In the genomic region with DNA sequence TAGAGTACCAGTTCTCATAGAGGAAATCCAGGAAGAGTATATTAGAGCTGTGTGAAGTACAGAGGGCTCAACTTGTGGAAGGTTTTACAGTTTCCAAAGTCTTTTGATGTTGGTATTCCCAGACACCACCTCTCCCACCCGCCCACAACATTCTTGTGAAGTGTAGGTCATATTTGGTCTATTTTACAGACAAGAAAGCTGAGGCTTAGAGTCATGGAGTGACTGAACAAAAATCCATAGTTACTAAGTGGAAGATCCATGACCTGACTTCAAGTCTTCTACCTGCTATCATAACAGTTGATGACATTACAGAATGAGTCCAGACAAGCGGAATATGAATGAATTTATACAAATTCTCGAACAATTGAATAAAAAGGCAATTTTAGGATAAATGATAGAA, we compare ENCODE assay signal across 24 cellular contexts.
A peak's percentile ranks its signal among the peaks of the same experiment; 100 is the strongest.
DNase-seq lines count a peak whose midpoint lies in the region; ATAC-seq, FAIRE-seq and TF ChIP-seq lines count a peak whose summit lies in the region.
"Had no signal": no experiment of that assay in that cellular context is flagged by ENCODE, and none has a peak within 500 bp of the region (broad histone marks: within the 10 kb centered on the region; RNA-seq: fewer than 3 reads in every experiment).

No MANE protein-coding gene starts in this region.

- no peak for TF ChIP-seq RAD21 in HCT116 (IDR thresholded peaks at IDR 0.05; ENCODE audit: low read depth)

- no peaks in the 10 kb centered on the region for H3K79me2 ChIP-seq in HCT116 (ENCODE audit: insufficient read depth, low read length)

- POLR2A ChIA-PET in HCT116 (lab: Charles Lee) = no interaction called here

- TF ChIP-seq CTCF in HCT116 (IDR thresholded peaks at IDR 0.05 in 2 of 3, conservative IDR thresholded peaks at IDR 0.05 in 1 of 3; ENCODE audit: borderline replicate concordance in 1 of 3, insufficient read depth in 1 of 3, low read depth in 2 of 3, low read length in 2 of 3) (no peak), fibroblast of pulmonary artery (IDR thresholded peaks at IDR 0.05; ENCODE audit: low read length, missing control alignments) (no peak)

- H3K4me3 ChIP-seq in HCT116 (replicated peaks in 1 of 2; ENCODE audit: low read depth in 1 of 2, low read length in 2 of 2) (no peak overlapping the region), fibroblast of pulmonary artery (replicated peaks; ENCODE audit: low read depth, low read length) (no peak overlapping the region)
- H3K4me3 ChIP-seq: BLaER1, GM23338 had no signal

- H3K27ac ChIP-seq in HCT116 (ENCODE audit: low read depth, low read length) = no peak overlapping the region
- H3K27ac ChIP-seq: BLaER1, HL-60 had no signal

- no peaks in the 10 kb centered on the region for H3K9me3 ChIP-seq in HCT116 (ENCODE audit: control insufficient read depth in 1 of 2, insufficient read depth in 1 of 2, low read depth in 1 of 2, low read length in 2 of 2)

- peak overlapping the region; percentile 34; the same call in 1 of the 2 replicates for H3K4me2 ChIP-seq in HCT116 (ENCODE audit: low read length)
- H3K4me2 ChIP-seq: BLaER1, GM23338 had no signal

- TF ChIP-seq POLR2A in HCT116 (IDR thresholded peaks at IDR 0.05; ENCODE audit: borderline replicate concordance, extremely low read depth, insufficient read depth, insufficient read length) = no peak
- TF ChIP-seq POLR2A in H54 (IDR thresholded peaks at IDR 0.05; ENCODE audit: low read depth, low read length) = no peak

- intact Hi-C loops in HCT116 (cut with micrococcal nuclease) = no loop called here

- FAIRE-seq in H54 (lab: Jason Lieb, UNC) = no peak

- H3K27me3 ChIP-seq in HCT116 (ENCODE audit: insufficient read depth, low read length) = no peaks in the 10 kb centered on the region
- H3K27me3 ChIP-seq: BLaER1 had no signal

- H3K36me3 ChIP-seq in HCT116 (ENCODE audit: control insufficient read depth in 1 of 2, insufficient read depth in 2 of 2, low read length in 2 of 2) = no peaks in the 10 kb centered on the region
- H3K36me3 ChIP-seq: BLaER1 had no signal

- no peaks in the 10 kb centered on the region for H3K9me2 ChIP-seq in HCT116 (ENCODE audit: insufficient read depth)

- no peak overlapping the region for H3K9ac ChIP-seq in HCT116 (ENCODE audit: low read length)
- H3K9ac ChIP-seq: BLaER1 had no signal

- no TSS peak for BruUV-seq in HCT116 (replicated peaks; lab: Mats Ljungman, UMichigan)

- H3K4me1 ChIP-seq in HCT116 (ENCODE audit: control insufficient read depth in 1 of 2, insufficient read depth in 2 of 2, low read length in 2 of 2) = peaks cover 0 to 14% of the 10 kb centered on the region in 2 experiments; a peak in 2 of 4 replicates
- H3K4me1 ChIP-seq: BLaER1 had no signal

- no peak overlapping the region for H2AFZ ChIP-seq in HCT116 (ENCODE audit: low read depth, low read length, poor library complexity, severe bottlenecking)
- H2AFZ ChIP-seq: GM23338 had no signal

- RAD21 ChIA-PET in HCT116 (lab: Charles Lee; ENCODE audit: low non-redundant PET in 1 of 2, low total read pairs in 2 of 2, uncharacterized antibody in 2 of 2, unreplicated experiment in 2 of 2) = no interaction called here

- CTCF ChIA-PET in HCT116 (lab: Charles Lee) = no interaction called here

- H4K20me1 ChIP-seq in HCT116 (ENCODE audit: insufficient read depth) = no peaks in the 10 kb centered on the region
- H4K20me1 ChIP-seq: BLaER1 had no signal

- DNase-seq in Daoy (ENCODE audit: low read depth) (peak; percentile 41), HCT116 (ENCODE audit: low read depth, low spot score) (no peak), SW480 (ENCODE audit: low spot score) (peak; percentile 24), fibroblast of pulmonary artery (ENCODE audit: low read depth) (peak; percentile 9), pons (ENCODE audit: low spot score) (no peak), H54 (ENCODE audit: insufficient read length, low spot score) (no peak), amygdala (lab: John Stamatoyannopoulos, UW) (no peak)
- DNase-seq: CD4-positive, CD25-positive, alpha-beta regulatory T cell; DMS153; DND-41; HCEC 1CT; Karpas-422; NCI-H1092 treated with DMSO at 0.1 percent for 48 hours; NCI-H1436; NCI-H187; NCI-H2081 treated with DMSO at 0.1 percent for 48 hours; NCI-H2171; NCI-H345; NCI-H510A treated with DMSO at 0.1 percent for 48 hours; SHP77 treated with DMSO at 0.1 percent for 48 hours had no signal

- ATAC-seq in HCT116 (peak; percentile 30; the same call in 1 of the 2 replicates), HG02884 (IDR thresholded peaks at IDR 0.05; ENCODE audit: unreplicated experiment) (no peak)
- ATAC-seq: GM23338 had no signal

TF ChIP-seq in HCT116, 20 proteins besides CTCF, POLR2A, EP300 and RAD21:
- no peak for TF ChIP-seq REST (IDR thresholded peaks at IDR 0.05; ENCODE audit: low read depth)
- TF ChIP-seq ZNF274 (IDR thresholded peaks at IDR 0.05; ENCODE audit: low read depth, low read length) = no peak

Comparison
In these comparisons a context has a peak if more than half of its experiments do, and no peak if none do; other contexts are left out.
1. DNase-seq: peak in Daoy (single experiment), SW480 (single experiment) and fibroblast of pulmonary artery (single experiment); none in HCT116 (single experiment), pons (single experiment), H54 (single experiment) and amygdala (0 of 56).